Comparison of ENCODE assay signal across 21 cellular contexts in the genomic region with DNA sequence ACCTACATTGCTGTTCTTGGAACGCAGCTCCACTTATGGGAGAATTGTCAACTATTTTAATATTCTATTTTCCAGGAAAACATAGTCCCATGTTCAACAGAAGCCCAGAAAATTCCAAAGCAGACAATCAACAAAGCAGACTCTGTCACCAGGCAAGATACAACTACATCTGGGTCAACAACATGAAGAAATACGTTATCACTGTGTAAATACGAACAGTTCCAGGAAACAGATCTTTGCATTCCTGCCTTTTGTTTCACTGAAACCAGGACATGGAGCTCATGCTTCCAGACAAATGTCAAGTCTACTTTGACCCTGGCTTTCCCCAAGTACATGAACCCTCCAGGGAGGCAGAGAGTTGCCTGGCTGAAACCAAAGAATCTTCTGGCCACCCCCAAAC.
DNase-seq lines count a peak whose midpoint lies in the region; ATAC-seq, FAIRE-seq and TF ChIP-seq lines count a peak whose summit lies in the region.
"Had no signal": no experiment of that assay in that cellular context is flagged by ENCODE, and none has a peak within 500 bp of the region (broad histone marks: within the 10 kb centered on the region; RNA-seq: fewer than 3 reads in every experiment).

No MANE protein-coding gene starts in this region.

- no peak overlapping the region for H3K27ac Mint-ChIP-seq in endodermal cell
- no peak overlapping the region for H3K27ac Mint-ChIP-seq in activated naive CD4-positive, alpha-beta T cell treated with anti-CD3 and anti-CD28 coated beads, Interleukin-2, amount 10 ng/mL, durations not matched to agents 7 days and 5 days
- H3K27ac Mint-ChIP-seq: activated CD8-positive, alpha-beta memory T cell treated with anti-CD3 and anti-CD28 coated beads, Interleukin-2, amount 10 ng/mL, durations not matched to agents 7 days and 5 days; activated T-helper 17 cell treated with anti-CD3 and anti-CD28 coated beads, Interleukin-2, amount 50 U/mL, for 72 hours; CD4-positive, alpha-beta T cell; H9; immature natural killer cell; nephron had no signal

- no peak overlapping the region for H3K27ac ChIP-seq in A549
- no peak overlapping the region for H3K27ac ChIP-seq in endodermal cell (ENCODE audit: low read depth, low read length)
- no peak overlapping the region for H3K27ac ChIP-seq in lower lobe of right lung
- H3K27ac ChIP-seq: heart left ventricle, skin epidermis, uterus had no signal

- peak overlapping the region; percentile 28; the same call in 2 of the 3 replicates for H3K4me2 ChIP-seq in A549

- TF ChIP-seq CTCF in A549 (IDR thresholded peaks at IDR 0.05) = no peak
- no peak for TF ChIP-seq CTCF in LNCaP clone FGC (IDR thresholded peaks at IDR 0.05; ENCODE audit: control insufficient read depth, extremely low read depth, insufficient read depth)
- TF ChIP-seq CTCF in endodermal cell (conservative IDR thresholded peaks at IDR 0.05) = no peak
- TF ChIP-seq CTCF in lower lobe of right lung (IDR thresholded peaks at IDR 0.05) = no peak
- no peak for TF ChIP-seq CTCF in BE2C (IDR thresholded peaks at IDR 0.05; ENCODE audit: low read depth, low read length)

- H3K4me1 Mint-ChIP-seq in endodermal cell = peaks cover 5% of the 10 kb centered on the region
- H3K4me1 Mint-ChIP-seq in activated naive CD4-positive, alpha-beta T cell treated with anti-CD3 and anti-CD28 coated beads, Interleukin-2, amount 10 ng/mL, durations not matched to agents 7 days and 5 days = no peaks in the 10 kb centered on the region
- H3K4me1 Mint-ChIP-seq: activated CD8-positive, alpha-beta memory T cell treated with anti-CD3 and anti-CD28 coated beads, Interleukin-2, amount 10 ng/mL, durations not matched to agents 7 days and 5 days; activated T-helper 17 cell treated with anti-CD3 and anti-CD28 coated beads, Interleukin-2, amount 50 U/mL, for 72 hours; H9; immature natural killer cell; nephron had no signal

- CTCF ChIA-PET in A549 (lab: Yijun Ruan, JAX) = no interaction called here
- CTCF ChIA-PET in activated naive CD4-positive, alpha-beta T cell treated with anti-CD3 and anti-CD28 coated beads, Interleukin-2, amount 10 ng/mL, durations not matched to agents 7 days and 5 days (lab: Charles Lee) = no interaction called here

- 21% methylated on average over 3 of the region's 3 CpGs for WGBS in A549 (ENCODE audit: missing lambda C conversion rate)
- 89 to 90% methylated on average over 2 to 3 of the region's 3 CpGs for WGBS in endodermal cell (ENCODE audit: insufficient coverage in 1 of 2, insufficient read length in 1 of 2), 2 experiments

- intact Hi-C loops in lower lobe of right lung (cut with DNase I) = no loop called here

- peak in 1 of 2 experiments; percentile 52 for DNase-seq in A549 (ENCODE audit: low read depth in 1 of 2, low spot score in 1 of 2)
- peak; percentile 26 for DNase-seq in LNCaP clone FGC (ENCODE audit: low read depth)
- DNase-seq in endodermal cell = no peak
- DNase-seq in lower lobe of right lung = no peak
- no peak for DNase-seq in activated naive CD4-positive, alpha-beta T cell treated with anti-CD3 and anti-CD28 coated beads, Interleukin-2, amount 10 ng/mL, durations not matched to agents 7 days and 5 days
- no peak for DNase-seq in BE2C
- DNase-seq in activated CD4-positive, alpha-beta T cell treated with anti-CD3 and anti-CD28 coated beads, Interleukin-2, amount 50 U/mL, for 48 hours = no peak
- no peak for DNase-seq in cerebellar cortex (ENCODE audit: low spot score)
- DNase-seq: activated CD8-positive, alpha-beta memory T cell treated with anti-CD3 and anti-CD28 coated beads, Interleukin-2, amount 10 ng/mL, durations not matched to agents 7 days and 5 days; CD4-positive, alpha-beta T cell; central memory CD4-positive, alpha-beta T cell; effector CD4-positive, alpha-beta T cell; H9; heart left ventricle; immature natural killer cell; IMR-90; NCI-H1436; uterus had no signal

- H3K4me1 ChIP-seq in A549 = peaks cover 3% of the 10 kb centered on the region; the same call in 1 of the 3 replicates
- peaks cover 7% of the 10 kb centered on the region for H3K4me1 ChIP-seq in endodermal cell (ENCODE audit: control insufficient read depth, insufficient read depth, low read length)
- no peaks in the 10 kb centered on the region for H3K4me1 ChIP-seq in lower lobe of right lung
- no peaks in the 10 kb centered on the region for H3K4me1 ChIP-seq in BE2C
- H3K4me1 ChIP-seq: heart left ventricle, uterus had no signal

- TF ChIP-seq RAD21 in A549 (conservative IDR thresholded peaks at IDR 0.05 in 1 of 2, IDR thresholded peaks at IDR 0.05 in 1 of 2) = no peak

- H3K9ac ChIP-seq in endodermal cell (ENCODE audit: extremely low read depth, low read length, poor library complexity, severe bottlenecking) = peak overlapping the region; percentile 22

- no peaks in the 10 kb centered on the region for H3K9me3 ChIP-seq in A549
- peaks cover 8% of the 10 kb centered on the region for H3K9me3 ChIP-seq in endodermal cell (ENCODE audit: control insufficient read depth, low read length)
- no peaks in the 10 kb centered on the region for H3K9me3 ChIP-seq in lower lobe of right lung
- H3K9me3 ChIP-seq in BE2C = no peaks in the 10 kb centered on the region
- H3K9me3 ChIP-seq: heart left ventricle, uterus had no signal

- ATAC-seq in A549 (peak in 1 of 2 experiments; percentile 64; a peak in 3 of 6 replicates), lower lobe of right lung (peak; percentile 34 to 43)
- ATAC-seq: activated CD8-positive, alpha-beta memory T cell treated with anti-CD3 and anti-CD28 coated beads, Interleukin-2, amount 10 ng/mL, durations not matched to agents 7 days and 5 days; activated T-helper 17 cell treated with anti-CD3 and anti-CD28 coated beads, Interleukin-2, amount 50 U/mL, for 72 hours; heart left ventricle had no signal

- H3K27me3 ChIP-seq in endodermal cell (ENCODE audit: control insufficient read depth, insufficient read depth, low read length, poor library complexity, severe bottlenecking) (no peaks in the 10 kb centered on the region), lower lobe of right lung (ENCODE audit: low read depth) (no peaks in the 10 kb centered on the region), BE2C (no peaks in the 10 kb centered on the region)
- H3K27me3 ChIP-seq: uterus had no signal

- no peak for TF ChIP-seq EP300 in A549 (IDR thresholded peaks at IDR 0.05)

- peaks cover 12% of the 10 kb centered on the region for H3K27me3 Mint-ChIP-seq in endodermal cell (ENCODE audit: insufficient read depth)
- peaks cover 32% of the 10 kb centered on the region for H3K27me3 Mint-ChIP-seq in activated naive CD4-positive, alpha-beta T cell treated with anti-CD3 and anti-CD28 coated beads, Interleukin-2, amount 10 ng/mL, durations not matched to agents 7 days and 5 days

- no peaks in the 10 kb centered on the region for H3K36me3 Mint-ChIP-seq in endodermal cell (ENCODE audit: low read depth)
- no peaks in the 10 kb centered on the region for H3K36me3 Mint-ChIP-seq in activated naive CD4-positive, alpha-beta T cell treated with anti-CD3 and anti-CD28 coated beads, Interleukin-2, amount 10 ng/mL, durations not matched to agents 7 days and 5 days
- H3K36me3 Mint-ChIP-seq: activated CD8-positive, alpha-beta memory T cell treated with anti-CD3 and anti-CD28 coated beads, Interleukin-2, amount 10 ng/mL, durations not matched to agents 7 days and 5 days; immature natural killer cell had no signal

- no peak overlapping the region for H3K4me3 ChIP-seq in A549
- no peak overlapping the region for H3K4me3 ChIP-seq in LNCaP clone FGC (ENCODE audit: low read depth, low read length)
- H3K4me3 ChIP-seq in endodermal cell (ENCODE audit: low read length) = peak overlapping the region; percentile 20
- no peak overlapping the region for H3K4me3 ChIP-seq in lower lobe of right lung
- H3K4me3 ChIP-seq in BE2C (ENCODE audit: low read depth, low read length) = no peak overlapping the region
- H3K4me3 ChIP-seq: heart left ventricle, skin epidermis, uterus had no signal

- no peaks in the 10 kb centered on the region for H3K9me3 Mint-ChIP-seq in endodermal cell
- no peaks in the 10 kb centered on the region for H3K9me3 Mint-ChIP-seq in activated naive CD4-positive, alpha-beta T cell treated with anti-CD3 and anti-CD28 coated beads, Interleukin-2, amount 10 ng/mL, durations not matched to agents 7 days and 5 days
- H3K9me3 Mint-ChIP-seq: activated T-helper 17 cell treated with anti-CD3 and anti-CD28 coated beads, Interleukin-2, amount 50 U/mL, for 72 hours; CD4-positive, alpha-beta T cell; H9; immature natural killer cell; nephron had no signal

- FAIRE-seq in A549 (lab: Jason Lieb, UNC) = no peak

- no peak for TF ChIP-seq POLR2A in A549 (IDR thresholded peaks at IDR 0.05; ENCODE audit: low read length)

- POLR2A ChIA-PET in A549 (lab: Yijun Ruan, JAX) = no interaction called here

- no peak overlapping the region for H3K4me3 Mint-ChIP-seq in endodermal cell
- no peak overlapping the region for H3K4me3 Mint-ChIP-seq in activated naive CD4-positive, alpha-beta T cell treated with anti-CD3 and anti-CD28 coated beads, Interleukin-2, amount 10 ng/mL, durations not matched to agents 7 days and 5 days
- H3K4me3 Mint-ChIP-seq: activated CD8-positive, alpha-beta memory T cell treated with anti-CD3 and anti-CD28 coated beads, Interleukin-2, amount 10 ng/mL, durations not matched to agents 7 days and 5 days; activated T-helper 17 cell treated with anti-CD3 and anti-CD28 coated beads, Interleukin-2, amount 50 U/mL, for 72 hours; CD4-positive, alpha-beta T cell; H9; immature natural killer cell; nephron had no signal

- H3K36me3 ChIP-seq in endodermal cell (ENCODE audit: control insufficient read depth, insufficient read depth, low read length) = no peaks in the 10 kb centered on the region
- H3K36me3 ChIP-seq in lower lobe of right lung = no peaks in the 10 kb centered on the region
- H3K36me3 ChIP-seq in BE2C = no peaks in the 10 kb centered on the region
- H3K36me3 ChIP-seq: heart left ventricle, uterus had no signal

TF ChIP-seq in A549, 52 proteins besides CTCF, POLR2A, EP300 and RAD21 (continues in another document):
- no peak for TF ChIP-seq MAFK (IDR thresholded peaks at IDR 0.05; ENCODE audit: partially characterized antibody)
- no peak for TF ChIP-seq BHLHE40 (IDR thresholded peaks at IDR 0.05; ENCODE audit: low read depth, low read length)
- no peak for TF ChIP-seq BCL3 (IDR thresholded peaks at IDR 0.05)
- TF ChIP-seq FOSL2 (IDR thresholded peaks at IDR 0.05) = no peak
- no peak for TF ChIP-seq FOSL2 (CRISPR knock-in tag; IDR thresholded peaks at IDR 0.05)
- no peak for TF ChIP-seq JUN (IDR thresholded peaks at IDR 0.05)
- TF ChIP-seq CBX2 (IDR thresholded peaks at IDR 0.05; ENCODE audit: borderline replicate concordance, low read depth) = no peak
- TF ChIP-seq CHD4 (IDR thresholded peaks at IDR 0.05; ENCODE audit: borderline replicate concordance) = no peak
